ENCODE assay signal across 16 cellular contexts in genomic region chr1:21311016-21311415, GRCh38. TPM values are rescaled to one million over a fixed set of nuclear protein-coding genes. Genes with fewer than 3 reads are reported as not detected.
DNase-seq lines count a peak whose midpoint lies in the region; ATAC-seq, FAIRE-seq and TF ChIP-seq lines count a peak whose summit lies in the region.
"Had no signal": no experiment of that assay in that cellular context is flagged by ENCODE, and none has a peak within 500 bp of the region (broad histone marks: within the 10 kb centered on the region; RNA-seq: fewer than 3 reads in every experiment).

No MANE protein-coding gene starts in this region.

- no peak overlapping the region for H2BK20ac ChIP-seq in H1 (ENCODE audit: low read length)

- no peak for TF ChIP-seq POLR2A in H1 (IDR thresholded peaks at IDR 0.05; ENCODE audit: control extremely low read depth in 1 of 2, low read depth in 2 of 2, low read length in 2 of 2)

- H3K9ac ChIP-seq in H1 (replicated peaks in 1 of 4; ENCODE audit: extremely low read depth in 1 of 4, low read depth in 3 of 4, low read length in 3 of 4) (0 out of 7 replicates have a peak overlapping the region, but pooled peaks of 1 of the 4 experiments have one; percentile 10), neuronal stem cell (ENCODE audit: low read depth, low read length, poor library complexity) (peak overlapping the region; percentile 7)
- H3K9ac ChIP-seq: KMS-11 had no signal

- H2AFZ ChIP-seq in H1 (ENCODE audit: low read length) (no peak overlapping the region), neuronal stem cell (ENCODE audit: low read length) (no peak overlapping the region)

- H3K4me3 ChIP-seq in left ventricle myocardium inferior (no peak overlapping the region), H1 (ENCODE audit: extremely low read depth in 1 of 4, insufficient read depth in 2 of 4, low read depth in 3 of 4, low read length in 4 of 4) (no peak overlapping the region), neuronal stem cell (ENCODE audit: low read length in 2 of 2) (no peak overlapping the region)
- H3K4me3 ChIP-seq: pancreas had no signal

- H3K27ac ChIP-seq in left ventricle myocardium inferior (replicated peaks) (peak overlapping the region; percentile 50), H1 (ENCODE audit: low read depth, low read length) (no peak overlapping the region), neuronal stem cell (replicated peaks; ENCODE audit: low read length) (no peak overlapping the region)
- H3K27ac ChIP-seq: KMS-11, pancreas had no signal

- H3K9me3 ChIP-seq in left ventricle myocardium inferior (replicated peaks) (no peaks in the 10 kb centered on the region), H1 (ENCODE audit: insufficient read depth in 2 of 2, low read depth in 1 of 2, low read length in 1 of 2) (no peaks in the 10 kb centered on the region; a peak in 1 of 4 replicates), neuronal stem cell (replicated peaks in 1 of 2; ENCODE audit: control insufficient read depth in 2 of 2, insufficient read depth in 1 of 2, low read depth in 1 of 2, low read length in 2 of 2) (peaks cover 0 to 2% of the 10 kb centered on the region in 2 donors)
- H3K9me3 ChIP-seq: pancreas had no signal

- no peaks in the 10 kb centered on the region for H3K27me3 Mint-ChIP-seq in T-cell
- H3K27me3 Mint-ChIP-seq: activated CD8-positive, alpha-beta T cell treated with anti-CD3 and anti-CD28 coated beads for 36 hours; activated naive CD8-positive, alpha-beta T cell; type B pancreatic cell had no signal

- H3K4me1 ChIP-seq in left ventricle myocardium inferior = peaks cover 77% of the 10 kb centered on the region
- H3K4me1 ChIP-seq in H1 (replicated peaks in 1 of 4; ENCODE audit: control insufficient read depth in 3 of 4, insufficient read depth in 4 of 4, low read length in 3 of 4) = peaks cover 17 to 49% (median 27%) of the 10 kb centered on the region in 4 experiments
- peaks cover 45 to 48% of the 10 kb centered on the region in 2 donors for H3K4me1 ChIP-seq in neuronal stem cell (ENCODE audit: control insufficient read depth in 2 of 2, insufficient read depth in 1 of 2, low read depth in 1 of 2, low read length in 2 of 2)

- TF ChIP-seq RAD21 in H1 (IDR thresholded peaks at IDR 0.05 in 1 of 2, conservative IDR thresholded peaks at IDR 0.05 in 1 of 2; ENCODE audit: low read depth in 2 of 2, low read length in 2 of 2) = no peak

- intact Hi-C loops in left ventricle myocardium inferior (cut with micrococcal nuclease) (no loop called here), left cardiac atrium (cut with DNase I) (no loop called here)

- DNase-seq in left ventricle myocardium inferior (no peak), left cardiac atrium (no peak), H1 (ENCODE audit: low read depth in 1 of 2, low spot score in 2 of 2) (no peak), neuronal stem cell (ENCODE audit: low spot score) (no peak), NCI-H2107 (lab: John Stamatoyannopoulos, UW) (no peak), T-cell (no peak)
- DNase-seq: activated CD8-positive, alpha-beta T cell treated with anti-CD3 and anti-CD28 coated beads for 36 hours; HFFc6; left ventricle myocardium superior; OCI-M1 had no signal

- peak overlapping the region in 1 of 2 donors; percentile 28 for H3K27ac Mint-ChIP-seq in T-cell
- H3K27ac Mint-ChIP-seq: activated CD8-positive, alpha-beta T cell treated with anti-CD3 and anti-CD28 coated beads for 36 hours; activated naive CD8-positive, alpha-beta T cell; HFFc6; type B pancreatic cell had no signal

- 0 out of 4 replicates have a peak, but pooled peaks cover 0 to under 1% of the 10 kb centered on the region in 2 experiments for H3K79me2 ChIP-seq in H1 (ENCODE audit: control insufficient read depth in 1 of 2, insufficient read depth in 2 of 2, low read length in 2 of 2)

- no peak overlapping the region for H4K5ac ChIP-seq in H1 (ENCODE audit: insufficient read length, low read depth, low read length)

- H2BK15ac ChIP-seq in H1 (ENCODE audit: low read length) = peak overlapping the region; percentile 89; the same call in 1 of the 2 replicates
- no peak overlapping the region for H2BK15ac ChIP-seq in neuronal stem cell (ENCODE audit: low read length)

- H4K8ac ChIP-seq in H1 (ENCODE audit: extremely low read depth, insufficient read depth, low read length) = no peak overlapping the region
- H4K8ac ChIP-seq in neuronal stem cell (ENCODE audit: low read depth, low read length) = no peak overlapping the region

- H4K20me1 ChIP-seq in H1 (replicated peaks in 1 of 2; ENCODE audit: control insufficient read depth in 1 of 2, insufficient read depth in 2 of 2, low read length in 2 of 2) = peaks cover 0 to 1% of the 10 kb centered on the region in 2 experiments

- H2BK5ac ChIP-seq in H1 (ENCODE audit: low read depth, low read length) (no peak overlapping the region), neuronal stem cell (ENCODE audit: low read length) (no peak overlapping the region)

- H3K4me3 Mint-ChIP-seq in T-cell = no peak overlapping the region
- H3K4me3 Mint-ChIP-seq: activated CD8-positive, alpha-beta T cell treated with anti-CD3 and anti-CD28 coated beads for 36 hours; activated naive CD8-positive, alpha-beta T cell; HFFc6; type B pancreatic cell had no signal

- no peak overlapping the region for H3K23ac ChIP-seq in H1 (ENCODE audit: insufficient read length)
- no peak overlapping the region for H3K23ac ChIP-seq in neuronal stem cell (ENCODE audit: low read depth, low read length, poor library complexity)

- ATAC-seq in left cardiac atrium (no peak), HG03432 (IDR thresholded peaks at IDR 0.05; ENCODE audit: unreplicated experiment) (no peak), T-cell (replicated peaks in 1 of 4) (no peak), HG02610 (IDR thresholded peaks at IDR 0.05; ENCODE audit: unreplicated experiment) (no peak)
- ATAC-seq: activated CD8-positive, alpha-beta T cell treated with anti-CD3 and anti-CD28 coated beads for 36 hours; left ventricle myocardium superior; pancreas had no signal

- H3K4ac ChIP-seq in H1 (replicated peaks; ENCODE audit: insufficient read length, low read depth, low read length) = no peak overlapping the region
- H3K4ac ChIP-seq in neuronal stem cell (ENCODE audit: low read length) = no peak overlapping the region

- peaks cover 9% of the 10 kb centered on the region for H3K79me1 ChIP-seq in H1 (ENCODE audit: low read depth, low read length)
- H3K79me1 ChIP-seq in neuronal stem cell (ENCODE audit: low read depth, low read length) = peaks cover 2% of the 10 kb centered on the region

- no peak overlapping the region for H2BK12ac ChIP-seq in H1 (ENCODE audit: low read depth, low read length)
- H2BK12ac ChIP-seq in neuronal stem cell (ENCODE audit: low read length) = no peak overlapping the region

- peaks cover 11% of the 10 kb centered on the region for H3K36me3 Mint-ChIP-seq in T-cell
- H3K36me3 Mint-ChIP-seq: activated naive CD8-positive, alpha-beta T cell; type B pancreatic cell had no signal

- H2BK120ac ChIP-seq in H1 (replicated peaks; ENCODE audit: low read depth, low read length) (no peak overlapping the region), neuronal stem cell (ENCODE audit: low read depth, low read length) (no peak overlapping the region)

- no peaks in the 10 kb centered on the region for H3K36me3 ChIP-seq in left ventricle myocardium inferior
- H3K36me3 ChIP-seq in H1 (ENCODE audit: control insufficient read depth in 2 of 4, insufficient read depth in 4 of 4, low read length in 3 of 4) = no peaks in the 10 kb centered on the region
- H3K36me3 ChIP-seq in neuronal stem cell (replicated peaks in 1 of 2; ENCODE audit: control insufficient read depth in 2 of 2, insufficient read depth in 2 of 2, low read length in 2 of 2) = no peaks in the 10 kb centered on the region
- H3K36me3 ChIP-seq: pancreas had no signal

- POLR2A ChIA-PET in H1 (lab: Charles Lee; ENCODE audit: partially characterized antibody) = interaction anchor here (0.9 kb wide), 1 partner anchor 13 kb away, joined by 4 read pairs; no protein-coding TSS in a partner anchor
- POLR2A ChIA-PET in T-cell (lab: Charles Lee) = no interaction called here

- no peaks in the 10 kb centered on the region for H3K23me2 ChIP-seq in H1 (ENCODE audit: low read depth, low read length)

- CTCF ChIA-PET in H1 (lab: Charles Lee; ENCODE audit: partially characterized antibody) = interaction anchor here (1.4 to 13.2 kb wide), 6 partner anchors 13 to 66 kb away, joined by 3 to 168 read pairs (median 32); no protein-coding TSS in a partner anchor
- CTCF ChIA-PET in T-cell (lab: Charles Lee) = no interaction called here

- H3K4me1 Mint-ChIP-seq in T-cell = peaks cover 59 to 63% (median 63%) of the 10 kb centered on the region in 3 donors

- TF ChIP-seq EP300 in H1 (IDR thresholded peaks at IDR 0.05; ENCODE audit: borderline replicate concordance in 1 of 2, low read depth in 2 of 2, low read length in 2 of 2) = no peak

- no peak overlapping the region for H3K56ac ChIP-seq in H1 (replicated peaks; ENCODE audit: insufficient read length, low read depth, low read length)

- no peak overlapping the region for H3K14ac ChIP-seq in H1 (ENCODE audit: insufficient read length)
- H3K14ac ChIP-seq in neuronal stem cell (ENCODE audit: low read length) = no peak overlapping the region

- H3K18ac ChIP-seq in H1 (ENCODE audit: extremely low read depth, low read length) (no peak overlapping the region), neuronal stem cell (ENCODE audit: low read length) (no peak overlapping the region)

- H4K91ac ChIP-seq in H1 (replicated peaks; ENCODE audit: insufficient read length, low read length) = no peak overlapping the region
- no peak overlapping the region for H4K91ac ChIP-seq in neuronal stem cell (ENCODE audit: low read depth, low read length, poor library complexity)

- no peak for TF ChIP-seq CTCF in left ventricle myocardium inferior (IDR thresholded peaks at IDR 0.05; ENCODE audit: borderline replicate concordance)
- TF ChIP-seq CTCF in H1 (IDR thresholded peaks at IDR 0.05; ENCODE audit: control extremely low read depth in 1 of 3, insufficient read depth in 1 of 3, low read depth in 1 of 3, low read length in 3 of 3) = no peak

- FAIRE-seq in H1 (lab: Jason Lieb, UNC) = no peak
- FAIRE-seq: pancreas had no signal

- H2AK5ac ChIP-seq in H1 (ENCODE audit: low read depth, low read length) (peak overlapping the region; percentile 34; the same call in 1 of the 2 replicates), neuronal stem cell (ENCODE audit: low read depth, low read length) (peak overlapping the region; percentile 8)

- WGBS in H1 (ENCODE audit: extremely low coverage in 1 of 2, insufficient coverage in 1 of 2, insufficient read length in 1 of 2, insufficient replicate concordance in 2 of 2, low coverage in 1 of 2, low lambda C conversion rate in 2 of 2, missing lambda C conversion rate in 1 of 2), 2 experiments = 87% methylated on average over 6 of the region's 6 CpGs; no CpG with 5 or more reads in 1 of the 2 experiments
- WGBS in neuronal stem cell (ENCODE audit: extremely low coverage in 2 of 2, insufficient read length in 2 of 2, insufficient replicate concordance in 1 of 2), 2 donors = no CpG with 5 or more reads among the region's 6 CpGs

- no peaks in the 10 kb centered on the region for H3K9me3 Mint-ChIP-seq in T-cell
- H3K9me3 Mint-ChIP-seq: activated CD8-positive, alpha-beta T cell treated with anti-CD3 and anti-CD28 coated beads for 36 hours; HFFc6 had no signal

- H3K4me2 ChIP-seq in H1 (ENCODE audit: insufficient read depth in 1 of 2, low read depth in 2 of 2, low read length in 2 of 2) (no peak overlapping the region), neuronal stem cell (ENCODE audit: insufficient read depth, low read length, poor library complexity, severe bottlenecking) (no peak overlapping the region)
- H3K4me2 ChIP-seq: KMS-11 had no signal

- H3K27me3 ChIP-seq in left ventricle myocardium inferior (ENCODE audit: low read depth) = no peaks in the 10 kb centered on the region
- no peaks in the 10 kb centered on the region; a peak in 1 of 7 replicates for H3K27me3 ChIP-seq in H1 (replicated peaks in 1 of 4; ENCODE audit: control insufficient read depth in 3 of 4, extremely low read depth in 1 of 4, insufficient read depth in 3 of 4, low read length in 3 of 4)
- H3K27me3 ChIP-seq in neuronal stem cell (ENCODE audit: control insufficient read depth in 3 of 3, insufficient read depth in 3 of 3, low read depth in 1 of 3, low read length in 3 of 3) = no peaks in the 10 kb centered on the region
- H3K27me3 ChIP-seq: pancreas had no signal

RNA-seq across cellular contexts. Expression of gene ECE1, which starts 20.8 kb away (rescaled TPM):
- 54.7 TPM for total RNA-seq in left ventricle myocardium inferior
- total RNA-seq in left cardiac atrium = 100 to 1,000 TPM in 1 of 2 donors, 10 to 100 TPM in 1; 66.2 to 138 TPM
- 36.8 and 37.1 TPM in 2 replicates for total RNA-seq in H1 (2021; fragmentation: NEBNext Ultra II Directional; extraction: Animal tissue kit (Norgen Biotek cat#: 25700))
- 21.4 and 26.7 TPM in 2 replicates for polyA plus RNA-seq in H1 (2011; rRNA removed)
- 15.9 TPM for polyA plus RNA-seq in H1 (2011; cell fraction: cytosol; rRNA removed)
- 24.2 TPM for polyA plus RNA-seq in H1 (2011; cell fraction: nucleus; rRNA removed)
- polyA plus RNA-seq in H1 (2012, experiment 1 of 2) = 23.4 to 31.1 TPM (median 26.4 TPM) in 4 replicates
- polyA plus RNA-seq in H1 (2012, experiment 2 of 2) = 17.3 TPM
- polyA plus RNA-seq in H1 (2013, experiment 1 of 2) = 44.8 TPM
- polyA plus RNA-seq in H1 (2013, experiment 2 of 2) = 44.6 TPM
- 23.9 and 27.9 TPM in 2 replicates for polyA minus RNA-seq in H1 (2011; rRNA and poly(A)+ RNA removed)
- polyA minus RNA-seq in H1 (2011; cell fraction: cytosol; rRNA and poly(A)+ RNA removed) = 13.4 TPM
- 12.3 TPM for polyA minus RNA-seq in H1 (2011; cell fraction: nucleus; rRNA and poly(A)+ RNA removed)
- 10.7 TPM for polyA plus RNA-seq in neuronal stem cell (2013, experiment 1 of 2)
- 10.7 TPM for polyA plus RNA-seq in neuronal stem cell (2013, experiment 2 of 2)
- total RNA-seq in T-cell = 10 to 100 TPM; 81.0 to 94.5 (median 87.1) TPM
